ENCODE assay signal across 8 cellular contexts in the genomic region with DNA sequence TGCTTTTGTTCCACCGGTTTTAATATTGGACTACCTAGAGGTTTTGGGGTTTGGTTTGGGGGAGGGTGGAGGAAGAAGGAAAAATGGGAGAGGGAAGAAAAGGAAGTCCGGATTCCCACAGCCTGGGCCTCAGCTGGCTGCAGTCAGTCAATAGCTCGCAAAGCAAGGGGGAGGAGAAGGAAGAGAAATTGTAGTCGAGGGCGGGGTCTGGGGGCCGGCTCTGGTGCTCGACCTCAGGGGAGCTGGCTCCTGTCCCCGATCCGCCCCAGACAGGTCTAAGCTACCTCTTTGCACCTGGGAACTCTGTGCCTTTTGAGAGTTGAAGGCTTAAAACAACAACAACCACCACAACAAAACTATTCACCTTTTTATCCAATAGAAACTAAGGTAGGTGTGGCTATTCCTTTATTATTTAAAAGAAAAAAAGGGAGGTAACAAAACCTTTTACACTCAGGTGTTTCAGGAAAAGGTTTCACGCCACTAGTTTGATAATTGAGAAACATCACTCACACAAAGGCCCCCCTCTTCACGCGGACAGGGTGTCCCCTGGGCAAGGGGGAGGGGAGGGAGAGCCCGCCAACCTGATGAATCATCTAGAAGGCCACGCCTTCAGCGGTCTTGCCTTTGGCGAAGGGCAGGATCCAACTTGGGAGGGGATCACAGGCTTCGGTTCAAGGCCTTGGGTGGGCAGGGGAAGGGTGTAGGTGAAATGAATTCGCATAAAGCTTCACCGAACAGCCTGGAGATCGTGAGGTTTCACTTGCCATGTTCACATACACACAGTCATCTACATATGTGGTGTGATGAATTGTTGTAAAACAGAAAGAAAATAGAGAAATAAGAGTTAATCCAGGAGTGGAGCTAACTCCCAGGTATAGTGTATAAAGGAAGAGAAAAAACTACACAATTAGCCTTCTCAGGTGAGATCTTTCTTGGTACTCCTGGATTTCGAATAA. TPM values are rescaled to one million over a fixed set of nuclear protein-coding genes. Genes with fewer than 3 reads are reported as not detected.
A peak's percentile ranks its signal among the peaks of the same experiment; 100 is the strongest.
DNase-seq lines count a peak whose midpoint lies in the region; ATAC-seq and TF ChIP-seq lines count a peak whose summit lies in the region.

No MANE protein-coding gene starts in this region.

- DNase-seq in NCI-H146 (lab: John Stamatoyannopoulos, UW), result peak; percentile 95
- DNase-seq in chondrocyte (ENCODE audit: low spot score), result no peak
- DNase-seq in left lung, result peak; percentile 53 to 73
- DNase-seq in upper lobe of right lung, result peak; percentile 73
- DNase-seq in activated T-cell treated with anti-CD3 and anti-CD28 coated beads, Interleukin-2, amount 50 U/mL, for 1 hour, result no peak
- DNase-seq in A673 (ENCODE audit: low spot score), result no peak
- no peak for DNase-seq in SKM-1 (lab: John Stamatoyannopoulos, UW; ENCODE audit: unreplicated experiment)
- no peak for DNase-seq in SKM-1 treated with dmso at 0.1 percent for 144 hours (lab: John Stamatoyannopoulos, UW; ENCODE audit: unreplicated experiment)

- no peaks in the 10 kb centered on the region for H3K36me3 ChIP-seq in left lung
- no peaks in the 10 kb centered on the region for H3K36me3 ChIP-seq in upper lobe of right lung
- H3K36me3 ChIP-seq in A673 (ENCODE audit: insufficient read depth, low read length, poor library complexity, severe bottlenecking), result no peaks in the 10 kb centered on the region

- peak overlapping the region; percentile 52 for H3K4me3 Mint-ChIP-seq in chondrocyte (ENCODE audit: unreplicated experiment)

- H3K9me3 ChIP-seq in left lung (no peaks in the 10 kb centered on the region), upper lobe of right lung (no peaks in the 10 kb centered on the region), A673 (ENCODE audit: low read depth, low read length, poor library complexity, severe bottlenecking) (no peaks in the 10 kb centered on the region)

- peaks cover 4% of the 10 kb centered on the region for H3K9me3 Mint-ChIP-seq in chondrocyte (ENCODE audit: low read depth)

- H3K4me1 ChIP-seq in left lung, result peaks cover 11 to 16% of the 10 kb centered on the region in 2 donors
- H3K4me1 ChIP-seq in upper lobe of right lung, result no peaks in the 10 kb centered on the region
- no peaks in the 10 kb centered on the region for H3K4me1 ChIP-seq in A673 (ENCODE audit: insufficient read depth, low read length, poor library complexity, severe bottlenecking)

- H3K4me3 ChIP-seq in left lung, result peak overlapping the region in 1 of 2 donors; percentile 20
- H3K4me3 ChIP-seq in upper lobe of right lung, result peak overlapping the region; percentile 8
- no peak overlapping the region for H3K4me3 ChIP-seq in A673 (ENCODE audit: low read depth, low read length, poor library complexity, severe bottlenecking)

- peaks cover 40% of the 10 kb centered on the region for H3K4me1 Mint-ChIP-seq in chondrocyte (ENCODE audit: low read depth)

- H3K27ac ChIP-seq in left lung (no peak overlapping the region), upper lobe of right lung (no peak overlapping the region), A673 (ENCODE audit: low read depth, low read length, poor library complexity, severe bottlenecking) (no peak overlapping the region)

- peaks cover 0 to 7% of the 10 kb centered on the region in 2 donors for H3K27me3 ChIP-seq in left lung
- H3K27me3 ChIP-seq in upper lobe of right lung, result no peaks in the 10 kb centered on the region
- no peaks in the 10 kb centered on the region for H3K27me3 ChIP-seq in A673 (replicated peaks; ENCODE audit: insufficient read depth, low read depth, low read length, poor library complexity)

- ATAC-seq in left lung (peak; percentile 63), upper lobe of right lung (peak; percentile 73)

- no peak for TF ChIP-seq CTCF in chondrocyte (IDR thresholded peaks at IDR 0.05)
- TF ChIP-seq CTCF in left lung (IDR thresholded peaks at IDR 0.05), result no peak
- no peak for TF ChIP-seq CTCF in upper lobe of right lung (IDR thresholded peaks at IDR 0.05)
- no peak for TF ChIP-seq CTCF in A673 (conservative IDR thresholded peaks at IDR 0.05; ENCODE audit: low read depth, low read length)

- no TSS peak for BruUV-seq in A673 (replicated peaks; lab: Mats Ljungman, UMichigan)

- H3K36me3 Mint-ChIP-seq in chondrocyte (ENCODE audit: low read depth), result no peaks in the 10 kb centered on the region

- peak overlapping the region; percentile 49 for H3K27ac Mint-ChIP-seq in chondrocyte (ENCODE audit: unreplicated experiment)

- POLR2A ChIA-PET in A673 (lab: Charles Lee; ENCODE audit: low non-redundant PET), result no interaction called here

- H3K27me3 Mint-ChIP-seq in chondrocyte (ENCODE audit: low read depth), result no peaks in the 10 kb centered on the region

- intact Hi-C loops in left lung (cut with DNase I), result no loop called here
- intact Hi-C loops in upper lobe of right lung (cut with DNase I), result no loop called here
- intact Hi-C loops in A673 (cut with micrococcal nuclease; ENCODE audit: unreplicated experiment), result no loop called here

- CTCF ChIA-PET in A673 (lab: Charles Lee), result no interaction called here

RNA-seq across cellular contexts. Expression of gene LNX1, which starts 1.7 kb away (rescaled TPM):
- 1.1 to 2.3 TPM (median 1.8 TPM) in 3 replicates for total RNA-seq in chondrocyte
- total RNA-seq in left lung, result 1 to 10 TPM; 2.5 TPM
- total RNA-seq in upper lobe of right lung, result 6.0 TPM
- 0.33 TPM in 1 of 2 replicates, not detected in the other for total RNA-seq in A673 (2021)

Comparison
In these comparisons a context has a peak if more than half of its experiments do, and no peak if none do; other contexts are left out.
1. DNase-seq: peak in NCI-H146 (single experiment), left lung (2 of 2) and upper lobe of right lung (single experiment); none in chondrocyte (single experiment), activated T-cell treated with anti-CD3 and anti-CD28 coated beads, Interleukin-2, amount 50 U/mL, for 1 hour (single experiment), A673 (single experiment), SKM-1 (single experiment) and SKM-1 treated with dmso at 0.1 percent for 144 hours (single experiment).